ENCODE assay signal across 24 cellular contexts in the genomic region with DNA sequence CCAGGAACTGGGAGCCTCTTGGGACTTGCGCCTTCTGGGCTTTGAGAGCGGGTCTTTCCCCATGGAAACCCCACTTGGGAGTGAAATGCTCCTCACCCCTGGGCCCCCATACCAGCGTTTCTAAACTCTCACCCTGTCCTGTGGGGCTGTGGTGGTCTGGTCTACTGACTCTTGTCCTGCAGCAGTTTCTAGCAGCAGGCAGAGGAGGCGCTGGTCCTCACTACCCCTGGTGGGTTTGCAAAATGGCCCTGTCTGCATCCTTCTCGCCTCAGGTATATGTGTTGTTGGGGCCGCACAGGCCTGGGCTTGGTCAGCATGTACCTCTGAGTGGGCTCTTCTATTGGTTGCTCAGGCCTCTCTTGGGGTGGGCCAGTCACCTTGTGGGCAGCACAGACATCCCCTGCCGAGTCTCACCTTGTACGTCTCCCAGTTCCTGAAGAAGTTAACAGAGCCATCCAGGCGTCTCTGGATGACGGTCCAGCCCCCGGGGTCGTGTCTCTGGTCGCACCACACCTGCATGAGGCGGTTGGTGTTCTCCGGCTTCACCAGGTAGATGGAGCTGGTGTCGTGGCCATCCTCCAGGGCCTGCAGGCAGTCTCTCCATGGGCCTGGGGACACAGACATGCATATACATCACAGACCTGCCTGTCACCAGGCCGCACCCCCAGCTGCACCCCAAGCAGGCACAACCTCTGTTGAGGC. TPM values are rescaled to one million over a fixed set of nuclear protein-coding genes. Genes with fewer than 3 reads are reported as not detected.
"Had no signal": no experiment of that assay in that cellular context is flagged by ENCODE, and none has a peak within 500 bp of the region (broad histone marks: within the 10 kb centered on the region; RNA-seq: fewer than 3 reads in every experiment).

No MANE protein-coding gene starts in this region.

- H3K27ac Mint-ChIP-seq: activated naive CD4-positive, alpha-beta T cell treated with anti-CD3 and anti-CD28 coated beads, Interleukin-2, amount 50 U/mL, for 72 hours; activated T-helper 17 cell treated with anti-CD3 and anti-CD28 coated beads, Interleukin-2, amount 50 U/mL, for 72 hours; memory B cell; stimulated activated naive B cell treated with anti-CD40 and anti-IgM and Interleukin-4, amounts not matched to agents 10 μg/mL and 1 μg/mL and 100 μg/mL, for 72 hours; type B pancreatic cell had no signal

- H3K4me3 Mint-ChIP-seq: activated T-helper 17 cell treated with anti-CD3 and anti-CD28 coated beads, Interleukin-2, amount 50 U/mL, for 72 hours; brain; memory B cell; nephron; stimulated activated naive B cell treated with anti-CD40 and anti-IgM and Interleukin-4, amounts not matched to agents 10 μg/mL and 1 μg/mL and 100 μg/mL, for 72 hours; type B pancreatic cell had no signal

- H3K9me3 Mint-ChIP-seq: activated naive CD4-positive, alpha-beta T cell treated with anti-CD3 and anti-CD28 coated beads, Interleukin-2, amount 50 U/mL, for 72 hours; activated T-helper 17 cell treated with anti-CD3 and anti-CD28 coated beads, Interleukin-2, amount 50 U/mL, for 72 hours; brain; memory B cell; nephron; stimulated activated naive B cell treated with anti-CD40 and anti-IgM and Interleukin-4, amounts not matched to agents 10 μg/mL and 1 μg/mL and 100 μg/mL, for 72 hours; type B pancreatic cell had no signal

- H3K27me3 ChIP-seq: testis, vagina had no signal

- H3K4me3 ChIP-seq: testis, vagina had no signal

- H3K27ac ChIP-seq: parathyroid adenoma, testis, vagina, VCaP had no signal

- H3K4me1 ChIP-seq: parathyroid adenoma had no signal

- H3K9me3 ChIP-seq: testis, vagina had no signal

- DNase-seq: activated CD4-positive, alpha-beta T cell treated with anti-CD3 and anti-CD28 coated beads for 1 hour; activated CD4-positive, alpha-beta T cell treated with anti-CD3 and anti-CD28 coated beads, Interleukin-2, amount 50 U/mL, for 1 hour; activated T-cell treated with anti-CD3 and anti-CD28 coated beads, Interleukin-2, amount 50 U/mL, for 1 hour; aorta; central memory CD4-positive, alpha-beta T cell; dermis blood vessel endothelial cell; effector CD8-positive, alpha-beta T cell; foreskin melanocyte; left ventricle myocardium superior; stimulated activated CD4-positive, alpha-beta T cell treated with anti-CD3 and anti-CD28 coated beads, Interleukin-2, amount 100 ng/mL, for 48 hours; stimulated activated CD8-positive, alpha-beta memory T cell treated with anti-CD3 and anti-CD28 coated beads, Interleukin-4, amount 100 ng/mL, for 48 hours; stimulated activated naive B cell treated with anti-CD40 and anti-IgM and Interleukin-4, amounts not matched to agents 10 μg/mL and 1 μg/mL and 100 μg/mL, for 72 hours; testis had no signal

- H3K4me1 Mint-ChIP-seq: activated T-helper 17 cell treated with anti-CD3 and anti-CD28 coated beads, Interleukin-2, amount 50 U/mL, for 72 hours; stimulated activated naive B cell treated with anti-CD40 and anti-IgM and Interleukin-4, amounts not matched to agents 10 μg/mL and 1 μg/mL and 100 μg/mL, for 72 hours had no signal

- H3K27me3 Mint-ChIP-seq: activated T-helper 17 cell treated with anti-CD3 and anti-CD28 coated beads, Interleukin-2, amount 50 U/mL, for 72 hours; brain; memory B cell; stimulated activated naive B cell treated with anti-CD40 and anti-IgM and Interleukin-4, amounts not matched to agents 10 μg/mL and 1 μg/mL and 100 μg/mL, for 72 hours; type B pancreatic cell had no signal

- H3K36me3 Mint-ChIP-seq: activated naive CD4-positive, alpha-beta T cell treated with anti-CD3 and anti-CD28 coated beads, Interleukin-2, amount 50 U/mL, for 72 hours had no signal

- ATAC-seq: activated naive CD4-positive, alpha-beta T cell treated with anti-CD3 and anti-CD28 coated beads, Interleukin-2, amount 50 U/mL, for 72 hours; activated T-helper 17 cell treated with anti-CD3 and anti-CD28 coated beads, Interleukin-2, amount 50 U/mL, for 72 hours; esophagus mucosa; left ventricle myocardium superior; stimulated activated naive B cell treated with anti-CD40 and anti-IgM and Interleukin-4, amounts not matched to agents 10 μg/mL and 1 μg/mL and 100 μg/mL, for 72 hours had no signal

RNA-seq across cellular contexts. Expression of gene ANGPTL2, which starts 29.0 kb away (rescaled TPM):
- total RNA-seq: activated naive CD4-positive, alpha-beta T cell treated with anti-CD3 and anti-CD28 coated beads, Interleukin-2, amount 50 U/mL, for 72 hours; activated T-helper 17 cell treated with anti-CD3 and anti-CD28 coated beads, Interleukin-2, amount 50 U/mL, for 72 hours; T-helper 2 cell treated with Interferon-gamma antibody and Interleukin-4, amounts not matched to agents 100 ng/mL and 5 ng/mL, for 36 hours had no signal
